Comparison of ENCODE assay signal across 8 cellular contexts in genomic region chr5:17257705-17258273, GRCh38. TPM values are rescaled to one million over a fixed set of nuclear protein-coding genes. Genes with fewer than 3 reads are reported as not detected.
DNase-seq lines count a peak whose midpoint lies in the region; ATAC-seq, FAIRE-seq and TF ChIP-seq lines count a peak whose summit lies in the region.

No MANE protein-coding gene starts in this region.

- peaks cover 11% of the 10 kb centered on the region for H3K36me3 ChIP-seq in astrocyte (ENCODE audit: insufficient read depth, low read length)
- H3K36me3 ChIP-seq in CD8-positive, alpha-beta memory T cell (ENCODE audit: insufficient read depth, low read length), result no peaks in the 10 kb centered on the region

- H3K9me3 ChIP-seq in astrocyte (ENCODE audit: insufficient read depth, low read depth, low read length), result no peaks in the 10 kb centered on the region
- no peaks in the 10 kb centered on the region for H3K9me3 ChIP-seq in CD8-positive, alpha-beta memory T cell (ENCODE audit: low read length)

- ATAC-seq in GM19035 (IDR thresholded peaks at IDR 0.05; ENCODE audit: unreplicated experiment) (peak; percentile 79), HG02981 (IDR thresholded peaks at IDR 0.05; ENCODE audit: unreplicated experiment) (peak; percentile 81), esophagus mucosa (no peak)

- CTCF ChIA-PET in CD8-positive, alpha-beta memory T cell (lab: Charles Lee), result no interaction called here

- peaks cover 5% of the 10 kb centered on the region for H3K9me3 Mint-ChIP-seq in astrocyte (ENCODE audit: unreplicated experiment)
- H3K9me3 Mint-ChIP-seq in CD8-positive, alpha-beta memory T cell, result peaks cover 1 to 14% (median 3%) of the 10 kb centered on the region in 5 donors

- POLR2A ChIA-PET in CD8-positive, alpha-beta memory T cell (lab: Charles Lee), result interaction anchor here (0.5 kb wide), 1 partner anchor 9 kb away, joined by 5 read pairs; no protein-coding TSS in a partner anchor

- peaks cover 92% of the 10 kb centered on the region for H4K20me1 ChIP-seq in astrocyte (ENCODE audit: insufficient read depth, low read length)

- H2AFZ ChIP-seq in astrocyte (ENCODE audit: low read depth, low read length), result no peak overlapping the region

- peak overlapping the region; percentile 47 for H3K27ac Mint-ChIP-seq in astrocyte (ENCODE audit: unreplicated experiment)
- no peak overlapping the region for H3K27ac Mint-ChIP-seq in CD8-positive, alpha-beta memory T cell

- H3K79me2 ChIP-seq in astrocyte (ENCODE audit: insufficient read depth, low read length), result peaks cover 100% of the 10 kb centered on the region

- H3K9ac ChIP-seq in astrocyte (ENCODE audit: low read length), result peak overlapping the region; percentile 4

- H3K4me3 Mint-ChIP-seq in astrocyte (ENCODE audit: unreplicated experiment), result no peak overlapping the region
- no peak overlapping the region for H3K4me3 Mint-ChIP-seq in CD8-positive, alpha-beta memory T cell

- TF ChIP-seq CTCF in AG10803 (conservative IDR thresholded peaks at IDR 0.05; ENCODE audit: low read length) (0 out of 2 replicates have a peak, but pooled peaks have one; percentile 6), astrocyte (IDR thresholded peaks at IDR 0.05; ENCODE audit: insufficient read depth, low read depth, low read length) (no peak)

- H3K4me3 ChIP-seq in AG10803 (ENCODE audit: low read length), result no peak overlapping the region
- H3K4me3 ChIP-seq in astrocyte (ENCODE audit: insufficient read depth, low read depth, low read length), result no peak overlapping the region
- H3K4me3 ChIP-seq in CD8-positive, alpha-beta memory T cell (ENCODE audit: low read length), result no peak overlapping the region

- no peak for FAIRE-seq in astrocyte (lab: Jason Lieb, UNC)

- H3K27ac ChIP-seq in astrocyte (ENCODE audit: low read depth, low read length), result peak overlapping the region; percentile 53
- H3K27ac ChIP-seq in CD8-positive, alpha-beta memory T cell (ENCODE audit: low read depth, low read length), result no peak overlapping the region

- H3K4me2 ChIP-seq in astrocyte (ENCODE audit: low read length), result peak overlapping the region; percentile 67

- H3K27me3 ChIP-seq in astrocyte (ENCODE audit: insufficient read depth, low read length), result no peaks in the 10 kb centered on the region
- H3K27me3 ChIP-seq in CD8-positive, alpha-beta memory T cell (ENCODE audit: insufficient read depth, low read length, poor library complexity, severe bottlenecking), result no peaks in the 10 kb centered on the region

- H3K36me3 Mint-ChIP-seq in astrocyte (ENCODE audit: low read depth, unreplicated experiment), result peaks cover 25% of the 10 kb centered on the region
- no peaks in the 10 kb centered on the region for H3K36me3 Mint-ChIP-seq in CD8-positive, alpha-beta memory T cell

- H3K4me1 ChIP-seq in astrocyte (ENCODE audit: insufficient read depth, low read length), result peaks cover 25% of the 10 kb centered on the region
- no peaks in the 10 kb centered on the region for H3K4me1 ChIP-seq in CD8-positive, alpha-beta memory T cell (ENCODE audit: insufficient read depth, low read length)

- no peaks in the 10 kb centered on the region for H3K27me3 Mint-ChIP-seq in astrocyte (ENCODE audit: low read depth, unreplicated experiment)
- H3K27me3 Mint-ChIP-seq in CD8-positive, alpha-beta memory T cell, result peaks cover 0 to 2% of the 10 kb centered on the region in 2 donors

- H3K4me1 Mint-ChIP-seq in astrocyte (ENCODE audit: low read depth, unreplicated experiment), result peaks cover 70% of the 10 kb centered on the region
- no peaks in the 10 kb centered on the region for H3K4me1 Mint-ChIP-seq in CD8-positive, alpha-beta memory T cell

- DNase-seq in AG10803 (ENCODE audit: low read depth), result no peak
- no peak for DNase-seq in astrocyte (ENCODE audit: low read depth)
- DNase-seq in AG08395 (ENCODE audit: low spot score), result no peak
- no peak for DNase-seq in CD8-positive, alpha-beta memory T cell
- DNase-seq in DMS79 treated with DMSO at 0.1 percent for 48 hours (lab: John Stamatoyannopoulos, UW), result no peak

RNA-seq across cellular contexts. Expression of gene BASP1, which starts 40.4 kb away (rescaled TPM):
- 260 and 273 TPM in 2 replicates for total RNA-seq in astrocyte
- under 1 TPM; 0.28 to 0.49 TPM for total RNA-seq in CD8-positive, alpha-beta memory T cell
- polyA plus RNA-seq in CD8-positive, alpha-beta memory T cell, result not detected
- 4.9 TPM for total RNA-seq in esophagus mucosa

Comparison
In these comparisons a context has a peak if more than half of its experiments do, and no peak if none do; other contexts are left out.
1. RNA of gene BASP1, which starts 40.4 kb away (total RNA-seq): 260 to 273 TPM in astrocyte; 4.9 TPM in esophagus mucosa (single experiment) and 0.28 to 0.49 TPM in CD8-positive, alpha-beta memory T cell; every median in the first group is over 10 times any median in the second.